8 cellular contexts compared by ENCODE assay signal in genomic region chr1:20483833-20484525, GRCh38. TPM values are rescaled to one million over a fixed set of nuclear protein-coding genes. Genes with fewer than 3 reads are reported as not detected.
DNase-seq lines count a peak whose midpoint lies in the region; ATAC-seq and TF ChIP-seq lines count a peak whose summit lies in the region.

No MANE protein-coding gene starts in this region.

- peak overlapping the region; percentile 99 for H3K4me3 Mint-ChIP-seq in neural crest cell

- no peaks in the 10 kb centered on the region for H3K9me3 Mint-ChIP-seq in neural crest cell

- no peaks in the 10 kb centered on the region for H3K36me3 Mint-ChIP-seq in neural crest cell (ENCODE audit: low read depth)

- H3K27ac ChIP-seq in VCaP, result peak overlapping the region; percentile 98

- peak; percentile 65 for DNase-seq in NCI-H82 (lab: John Stamatoyannopoulos, UW)
- DNase-seq in NCI-H82 treated with DMSO at 0.1 percent for 48 hours (lab: John Stamatoyannopoulos, UW; ENCODE audit: unreplicated experiment), result no peak
- DNase-seq in fibroblast of the aortic adventitia (ENCODE audit: low read depth), result peak; percentile 43
- peak; percentile 42 for DNase-seq in neural crest cell (ENCODE audit: low read depth, low spot score)
- DNase-seq in mucosa of gallbladder (ENCODE audit: low spot score), result no peak

- H3K27ac Mint-ChIP-seq in neural crest cell (ENCODE audit: unreplicated experiment), result peak overlapping the region; percentile 93

- TF ChIP-seq CTCF in VCaP (conservative IDR thresholded peaks at IDR 0.05) (peak; percentile 57), fibroblast of the aortic adventitia (IDR thresholded peaks at IDR 0.05; ENCODE audit: insufficient read depth, low read length) (peak; percentile 16), neural crest cell (conservative IDR thresholded peaks at IDR 0.05) (peak; percentile 20)

- peak overlapping the region; percentile 79 for H3K4me3 ChIP-seq in fibroblast of the aortic adventitia (ENCODE audit: low read depth, low read length)

- peaks cover 52% of the 10 kb centered on the region for H3K4me1 Mint-ChIP-seq in neural crest cell

- peaks cover 35% of the 10 kb centered on the region for H3K27me3 Mint-ChIP-seq in neural crest cell (ENCODE audit: low read depth)

- no peak for ATAC-seq in GM19395 (IDR thresholded peaks at IDR 0.05; ENCODE audit: unreplicated experiment)
- ATAC-seq in GM21367 (IDR thresholded peaks at IDR 0.05; ENCODE audit: unreplicated experiment), result no peak

RNA-seq across cellular contexts. Expression of gene CAMK2N1, which starts 2.0 kb away (rescaled TPM):
- total RNA-seq in fibroblast of the aortic adventitia (ENCODE audit: low replicate concordance) (5.2 and 28.5 TPM in 2 replicates), neural crest cell (31.4 and 34.7 TPM in 2 replicates), mucosa of gallbladder (140 TPM)

RNA-seq across cellular contexts. Expression of gene MUL1, which starts 24.0 kb away (rescaled TPM):
- total RNA-seq in fibroblast of the aortic adventitia (ENCODE audit: low replicate concordance), result 23.7 and 24.4 TPM in 2 replicates
- 26.5 and 27.6 TPM in 2 replicates for total RNA-seq in neural crest cell
- total RNA-seq in mucosa of gallbladder, result 36.6 TPM

Comparison
In these comparisons a context has a peak if more than half of its experiments do, and no peak if none do; other contexts are left out.
1. DNase-seq: peak in NCI-H82 (single experiment), fibroblast of the aortic adventitia (single experiment) and neural crest cell (single experiment); none in NCI-H82 treated with DMSO at 0.1 percent for 48 hours (single experiment) and mucosa of gallbladder (single experiment).
2. Peak in every context shown above with its lines, with median percentiles within 50 percentile points of each other: CTCF ChIP-seq.